In the genomic region with DNA sequence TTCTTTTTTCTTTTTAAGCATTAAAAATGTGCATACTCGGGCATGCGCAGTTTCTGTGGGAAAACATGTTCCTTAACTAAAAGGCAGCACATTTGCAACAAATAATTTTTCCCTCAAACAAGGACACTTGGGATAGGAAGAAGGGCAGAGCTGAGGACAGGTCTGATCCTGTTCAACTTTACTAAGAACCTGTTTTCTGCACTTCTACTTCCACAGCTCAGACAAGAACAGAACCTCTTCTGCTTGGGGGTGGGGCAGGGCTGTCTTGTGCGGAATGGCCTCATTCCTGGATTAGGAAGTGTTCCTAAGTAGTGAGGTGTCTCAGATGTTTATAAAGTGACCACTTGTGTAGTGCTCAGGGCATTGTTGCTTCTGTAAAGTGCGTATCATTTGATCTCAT, we compare ENCODE assay signal across 22 cellular contexts. TPM values are rescaled to one million over a fixed set of nuclear protein-coding genes. Genes with fewer than 3 reads are reported as not detected.
A peak's percentile ranks its signal among the peaks of the same experiment; 100 is the strongest.
DNase-seq lines count a peak whose midpoint lies in the region; ATAC-seq, FAIRE-seq and TF ChIP-seq lines count a peak whose summit lies in the region.
"Had no signal": no experiment of that assay in that cellular context is flagged by ENCODE, and none has a peak within 500 bp of the region (broad histone marks: within the 10 kb centered on the region; RNA-seq: fewer than 3 reads in every experiment).

No MANE protein-coding gene starts in this region.

- POLR2A ChIA-PET in HepG2 (lab: Yijun Ruan, JAX) = interaction anchor here (2.5 kb wide), 1 partner anchor 18 kb away, joined by 13 read pairs; a partner anchor contains a TSS

- CTCF ChIA-PET in HepG2 (lab: Yijun Ruan, JAX; ENCODE audit: low intra/inter-chr PET ratio, low total read pairs) = no interaction called here

- no peak for DNase-seq in activated T-cell treated with anti-CD3 and anti-CD28 coated beads, Interleukin-2, amount 50 U/mL, for 24 hours
- DNase-seq in activated T-cell treated with anti-CD3 and anti-CD28 coated beads for 4 hours (no peak), amniotic epithelial cell (ENCODE audit: low read depth) (peak; percentile 27), sigmoid colon (peak; percentile 15), HepG2 (ENCODE audit: low spot score) (no peak), NCI-H748 (lab: John Stamatoyannopoulos, UW; ENCODE audit: unreplicated experiment) (no peak)
- DNase-seq: activated CD4-positive, alpha-beta T cell treated with anti-CD3 and anti-CD28 coated beads, Interleukin-2, amount 50 U/mL, for 4 hours; activated naive CD4-positive, alpha-beta T cell treated with anti-CD3 and anti-CD28 coated beads, Interleukin-2, amount 10 ng/mL, durations not matched to agents 7 days and 5 days; activated T-cell treated with anti-CD3 and anti-CD28 coated beads, Interleukin-2, amount 50 U/mL, for 72 hours; Calu3; effector CD4-positive, alpha-beta T cell; hypothalamus; MV-4-11; NCI-H187; NCI-H2227 treated with DMSO at 0.1 percent for 48 hours; NCI-H774; posterior cingulate gyrus; right lobe of liver; WERI-Rb-1 had no signal

- no peak overlapping the region for H3K9ac ChIP-seq in HepG2 (ENCODE audit: insufficient read depth, low read depth, low read length)
- H3K9ac ChIP-seq: BLaER1 treated with 17β-estradiol and CSF1 and Interleukin-3, amounts not matched to agents 10 nM and 100 nM had no signal

- peaks cover 8 to 50% (median 20%) of the 10 kb centered on the region in 4 donors for H3K36me3 ChIP-seq in sigmoid colon
- H3K36me3 ChIP-seq in HepG2 (replicated peaks in 1 of 2; ENCODE audit: control insufficient read depth in 1 of 2, insufficient read depth in 2 of 2, low read length in 2 of 2) = peaks cover 31 to 72% of the 10 kb centered on the region in 2 experiments

- no peak overlapping the region for H2AFZ ChIP-seq in HepG2 (ENCODE audit: low read length)

- H3K9me3 ChIP-seq in sigmoid colon (no peaks in the 10 kb centered on the region), HepG2 (ENCODE audit: low read length) (no peaks in the 10 kb centered on the region)
- H3K9me3 ChIP-seq: BLaER1 treated with 17β-estradiol and CSF1 and Interleukin-3, amounts not matched to agents 10 nM and 100 nM; gastroesophageal sphincter; right lobe of liver had no signal

- no peak for TF ChIP-seq RAD21 in HepG2 (CRISPR knock-in tag; IDR thresholded peaks at IDR 0.05)

- H3K27me3 Mint-ChIP-seq in activated T-cell treated with anti-CD3 and anti-CD28 coated beads, Interleukin-2, amount 50 U/mL, for 24 hours = no peaks in the 10 kb centered on the region
- H3K27me3 Mint-ChIP-seq: activated naive CD4-positive, alpha-beta T cell treated with anti-CD3 and anti-CD28 coated beads, Interleukin-2, amount 10 ng/mL, durations not matched to agents 7 days and 5 days had no signal

- H3K4me1 ChIP-seq in sigmoid colon = peaks cover 0 to 21% (median 16%) of the 10 kb centered on the region in 4 donors
- peaks cover 23% of the 10 kb centered on the region for H3K4me1 ChIP-seq in HepG2 (ENCODE audit: insufficient read depth, low read length)

- no peak overlapping the region for H3K4me3 Mint-ChIP-seq in activated T-cell treated with anti-CD3 and anti-CD28 coated beads, Interleukin-2, amount 50 U/mL, for 24 hours
- H3K4me3 Mint-ChIP-seq: activated naive CD4-positive, alpha-beta T cell treated with anti-CD3 and anti-CD28 coated beads, Interleukin-2, amount 10 ng/mL, durations not matched to agents 7 days and 5 days; activated T-cell treated with anti-CD3 and anti-CD28 coated beads, Interleukin-2, amount 50 U/mL, for 72 hours; neural crest cell had no signal

- H4K20me1 ChIP-seq in HepG2 (ENCODE audit: insufficient read depth, low read length) = peaks cover 56% of the 10 kb centered on the region

- peaks cover 87% of the 10 kb centered on the region for H3K36me3 Mint-ChIP-seq in activated T-cell treated with anti-CD3 and anti-CD28 coated beads, Interleukin-2, amount 50 U/mL, for 24 hours (ENCODE audit: low read depth)

- no peak overlapping the region for H3K4me3 ChIP-seq in sigmoid colon
- H3K4me3 ChIP-seq in HepG2 (replicated peaks in 1 of 3; ENCODE audit: insufficient read depth in 1 of 3, low read depth in 2 of 3, low read length in 3 of 3) = no peak overlapping the region
- H3K4me3 ChIP-seq: BLaER1 treated with 17β-estradiol and CSF1 and Interleukin-3, amounts not matched to agents 10 nM and 100 nM; gastroesophageal sphincter; right lobe of liver had no signal

- TF ChIP-seq POLR2A in sigmoid colon (IDR thresholded peaks at IDR 0.05) (no peak), HepG2 (IDR thresholded peaks at IDR 0.05; ENCODE audit: insufficient read depth in 1 of 2, low read depth in 2 of 2, low read length in 2 of 2) (no peak)

- BruUV-seq in HepG2 (replicated peaks; lab: Mats Ljungman, UMichigan) = no TSS peak

- peaks cover 45% of the 10 kb centered on the region for H3K4me1 Mint-ChIP-seq in activated T-cell treated with anti-CD3 and anti-CD28 coated beads, Interleukin-2, amount 50 U/mL, for 24 hours (ENCODE audit: low read depth)

- WGBS in sigmoid colon, 2 donors = 91 to 96% methylated on average over 4 of the region's 4 CpGs
- WGBS in HepG2 (ENCODE audit: low lambda C conversion rate) = 99% methylated on average over 4 of the region's 4 CpGs

- no peak overlapping the region for H3K27ac ChIP-seq in sigmoid colon
- H3K27ac ChIP-seq in HepG2 (ENCODE audit: extremely low read length, insufficient read depth, low read length) = no peak overlapping the region
- H3K27ac ChIP-seq: BLaER1 treated with 17β-estradiol and CSF1 and Interleukin-3, amounts not matched to agents 10 nM and 100 nM; gastroesophageal sphincter; WERI-Rb-1 had no signal

- no peak for ATAC-seq in HepG2
- ATAC-seq: activated T-cell treated with anti-CD3 and anti-CD28 coated beads, Interleukin-2, amount 50 U/mL, for 72 hours; gastroesophageal sphincter had no signal

- H3K9me3 Mint-ChIP-seq in activated T-cell treated with anti-CD3 and anti-CD28 coated beads, Interleukin-2, amount 50 U/mL, for 24 hours = no peaks in the 10 kb centered on the region
- H3K9me3 Mint-ChIP-seq: activated naive CD4-positive, alpha-beta T cell treated with anti-CD3 and anti-CD28 coated beads, Interleukin-2, amount 10 ng/mL, durations not matched to agents 7 days and 5 days; activated T-cell treated with anti-CD3 and anti-CD28 coated beads, Interleukin-2, amount 50 U/mL, for 72 hours; neural crest cell had no signal

- TF ChIP-seq CTCF in sigmoid colon (IDR thresholded peaks at IDR 0.05) (no peak), HepG2 (CRISPR knock-in tag; IDR thresholded peaks at IDR 0.05) (no peak)

- peak overlapping the region; percentile 54 for H3K27ac Mint-ChIP-seq in activated T-cell treated with anti-CD3 and anti-CD28 coated beads, Interleukin-2, amount 50 U/mL, for 24 hours
- H3K27ac Mint-ChIP-seq: activated naive CD4-positive, alpha-beta T cell treated with anti-CD3 and anti-CD28 coated beads, Interleukin-2, amount 10 ng/mL, durations not matched to agents 7 days and 5 days; activated T-cell treated with anti-CD3 and anti-CD28 coated beads, Interleukin-2, amount 50 U/mL, for 72 hours had no signal

- in situ Hi-C loops in HepG2 (cut with HindIII; ENCODE audit: extremely low pct_ligation_motif_present, low pct_unique_long_range_greater_than_20kb) = no loop called here

- H3K27me3 ChIP-seq in sigmoid colon (no peaks in the 10 kb centered on the region), HepG2 (ENCODE audit: control insufficient read depth in 1 of 2, insufficient read depth in 2 of 2, low read length in 2 of 2) (no peaks in the 10 kb centered on the region)
- H3K27me3 ChIP-seq: BLaER1 treated with 17β-estradiol and CSF1 and Interleukin-3, amounts not matched to agents 10 nM and 100 nM; gastroesophageal sphincter; right lobe of liver had no signal

- intact Hi-C loops in sigmoid colon (cut with DNase I) (no loop called here), HepG2 (cut with micrococcal nuclease; ENCODE audit: unreplicated experiment) (no loop called here)

- peaks cover 75% of the 10 kb centered on the region for H3K79me2 ChIP-seq in HepG2 (ENCODE audit: insufficient read depth, low read length)

- no peak overlapping the region for H3K4me2 ChIP-seq in HepG2 (ENCODE audit: low read depth, low read length)
- H3K4me2 ChIP-seq: BLaER1 treated with 17β-estradiol and CSF1 and Interleukin-3, amounts not matched to agents 10 nM and 100 nM had no signal

- no peak for TF ChIP-seq EP300 in sigmoid colon (IDR thresholded peaks at IDR 0.05)
- TF ChIP-seq EP300 in HepG2 (IDR thresholded peaks at IDR 0.05; ENCODE audit: low read depth in 2 of 2, low read length in 2 of 2) = no peak
- no peak for TF ChIP-seq EP300 in HepG2 (CRISPR knock-in tag; IDR thresholded peaks at IDR 0.05; ENCODE audit: borderline replicate concordance)

- FAIRE-seq in HepG2 (lab: Jason Lieb, UNC) = no peak

RNA-seq across cellular contexts. Expression of a gene that starts 18.3 kb away (rescaled TPM):
- total RNA-seq in sigmoid colon (10 to 100 TPM; 48.9 to 75.9 (median 60.4) TPM), HepG2 (2016; rRNA removed; fragmentation: Illumina TruSeq; extraction: Trizol) (28.4 and 43.4 TPM in 2 replicates)
- polyA plus RNA-seq in sigmoid colon (10 to 100 TPM; 25.7 to 64.1 (median 30.6) TPM), HepG2 (2011; rRNA removed) (21.0 and 27.2 TPM in 2 replicates)
- 14.7 and 17.5 TPM in 2 replicates for total RNA-seq in HepG2 (2016; cell fraction: cytosol; rRNA removed; fragmentation: Illumina TruSeq; extraction: Trizol; ENCODE audit: low read depth)
- total RNA-seq in HepG2 (2016; cell fraction: insoluble cytoplasmic fraction; rRNA removed; fragmentation: Illumina TruSeq; extraction: Trizol) = 31.2 and 39.6 TPM in 2 replicates
- 15.8 and 15.9 TPM in 2 replicates for total RNA-seq in HepG2 (2016; cell fraction: membrane; rRNA removed; fragmentation: Illumina TruSeq; extraction: Trizol)
- 52.0 and 55.7 TPM in 2 replicates for total RNA-seq in HepG2 (2016; cell fraction: nucleus; rRNA removed; fragmentation: Illumina TruSeq; extraction: Trizol)
- polyA plus RNA-seq in HepG2 (2011; cell fraction: cytosol; rRNA removed) = 25.0 and 48.1 TPM in 2 replicates
- polyA plus RNA-seq in HepG2 (2011; cell fraction: nucleus; rRNA removed) = 153 and 157 TPM in 2 replicates
- polyA plus RNA-seq in HepG2 (2012) = 55.4 and 72.9 TPM in 2 replicates
- 3.6 and 3.8 TPM in 2 replicates for polyA plus RNA-seq in HepG2 (2016; cell fraction: cytosol; fragmentation: Illumina TruSeq; extraction: Trizol; ENCODE audit: low read depth)
- 67.5 and 86.2 TPM in 2 replicates for polyA plus RNA-seq in HepG2 (2016; cell fraction: insoluble cytoplasmic fraction; fragmentation: Illumina TruSeq; extraction: Trizol; ENCODE audit: low read depth)
- polyA plus RNA-seq in HepG2 (2016; cell fraction: membrane; fragmentation: Illumina TruSeq; extraction: Trizol; ENCODE audit: low read depth) = 6.0 and 7.3 TPM in 2 replicates
- 107 and 108 TPM in 2 replicates for polyA plus RNA-seq in HepG2 (2016; cell fraction: nucleus; fragmentation: Illumina TruSeq; extraction: Trizol; ENCODE audit: insufficient read depth, low read depth)
- polyA minus RNA-seq in HepG2 (2011; rRNA and poly(A)+ RNA removed; ENCODE audit: low replicate concordance) = 19.3 and 26.4 TPM in 2 replicates
- 31.4 and 31.7 TPM in 2 replicates for polyA minus RNA-seq in HepG2 (2011; cell fraction: cytosol; rRNA and poly(A)+ RNA removed)
- polyA minus RNA-seq in HepG2 (2011; cell fraction: nucleus; rRNA and poly(A)+ RNA removed) = 66.7 and 69.6 TPM in 2 replicates

RNA-seq across cellular contexts. Expression of a gene that starts 18.6 kb away (rescaled TPM):
- total RNA-seq in sigmoid colon = 10 to 100 TPM; 22.8 to 80.0 (median 38.1) TPM
- polyA plus RNA-seq in sigmoid colon = 10 to 100 TPM; 22.2 to 58.8 (median 24.3) TPM
- 22.9 and 31.5 TPM in 2 replicates for total RNA-seq in HepG2 (2016; rRNA removed; fragmentation: Illumina TruSeq; extraction: Trizol)
- 28.6 and 30.0 TPM in 2 replicates for total RNA-seq in HepG2 (2016; cell fraction: cytosol; rRNA removed; fragmentation: Illumina TruSeq; extraction: Trizol; ENCODE audit: low read depth)
- 16.7 and 28.5 TPM in 2 replicates for total RNA-seq in HepG2 (2016; cell fraction: insoluble cytoplasmic fraction; rRNA removed; fragmentation: Illumina TruSeq; extraction: Trizol)
- 18.7 and 21.5 TPM in 2 replicates for total RNA-seq in HepG2 (2016; cell fraction: membrane; rRNA removed; fragmentation: Illumina TruSeq; extraction: Trizol)
- total RNA-seq in HepG2 (2016; cell fraction: nucleus; rRNA removed; fragmentation: Illumina TruSeq; extraction: Trizol) = 38.9 and 43.4 TPM in 2 replicates
- 11.2 and 16.8 TPM in 2 replicates for polyA plus RNA-seq in HepG2 (2011; rRNA removed)
- polyA plus RNA-seq in HepG2 (2011; cell fraction: cytosol; rRNA removed) = 4.4 and 7.8 TPM in 2 replicates
- 123 and 130 TPM in 2 replicates for polyA plus RNA-seq in HepG2 (2011; cell fraction: nucleus; rRNA removed)
- polyA plus RNA-seq in HepG2 (2012) = 34.2 and 41.5 TPM in 2 replicates
- 7.4 and 9.0 TPM in 2 replicates for polyA plus RNA-seq in HepG2 (2016; cell fraction: cytosol; fragmentation: Illumina TruSeq; extraction: Trizol; ENCODE audit: low read depth)
- polyA plus RNA-seq in HepG2 (2016; cell fraction: insoluble cytoplasmic fraction; fragmentation: Illumina TruSeq; extraction: Trizol; ENCODE audit: low read depth) = 37.3 and 38.4 TPM in 2 replicates
- 8.7 and 10.4 TPM in 2 replicates for polyA plus RNA-seq in HepG2 (2016; cell fraction: membrane; fragmentation: Illumina TruSeq; extraction: Trizol; ENCODE audit: low read depth)
- 110 and 111 TPM in 2 replicates for polyA plus RNA-seq in HepG2 (2016; cell fraction: nucleus; fragmentation: Illumina TruSeq; extraction: Trizol; ENCODE audit: insufficient read depth, low read depth)
- polyA minus RNA-seq in HepG2 (2011; rRNA and poly(A)+ RNA removed; ENCODE audit: low replicate concordance) = 14.4 and 17.7 TPM in 2 replicates
- polyA minus RNA-seq in HepG2 (2011; cell fraction: cytosol; rRNA and poly(A)+ RNA removed) = 7.1 and 9.7 TPM in 2 replicates
- 82.5 and 91.5 TPM in 2 replicates for polyA minus RNA-seq in HepG2 (2011; cell fraction: nucleus; rRNA and poly(A)+ RNA removed)

RNA-seq across cellular contexts. Expression of a gene that starts 39.1 kb away (rescaled TPM):
- total RNA-seq in sigmoid colon (10 to 100 TPM; 39.6 to 87.8 (median 61.7) TPM), HepG2 (2016; rRNA removed; fragmentation: Illumina TruSeq; extraction: Trizol) (35.4 and 37.9 TPM in 2 replicates)
- polyA plus RNA-seq in sigmoid colon (100 to 1,000 TPM; 110 to 160 (median 120) TPM), HepG2 (2011; rRNA removed) (28.8 and 40.0 TPM in 2 replicates)
- 20.7 and 21.7 TPM in 2 replicates for total RNA-seq in HepG2 (2016; cell fraction: cytosol; rRNA removed; fragmentation: Illumina TruSeq; extraction: Trizol; ENCODE audit: low read depth)
- 38.9 and 39.8 TPM in 2 replicates for total RNA-seq in HepG2 (2016; cell fraction: insoluble cytoplasmic fraction; rRNA removed; fragmentation: Illumina TruSeq; extraction: Trizol)
- 22.9 and 26.0 TPM in 2 replicates for total RNA-seq in HepG2 (2016; cell fraction: membrane; rRNA removed; fragmentation: Illumina TruSeq; extraction: Trizol)
- 18.4 and 19.8 TPM in 2 replicates for total RNA-seq in HepG2 (2016; cell fraction: nucleus; rRNA removed; fragmentation: Illumina TruSeq; extraction: Trizol)
- polyA plus RNA-seq in HepG2 (2011; cell fraction: cytosol; rRNA removed) = 16.8 and 30.9 TPM in 2 replicates
- 13.2 and 15.1 TPM in 2 replicates for polyA plus RNA-seq in HepG2 (2011; cell fraction: nucleus; rRNA removed)
- polyA plus RNA-seq in HepG2 (2012) = 13.1 and 19.3 TPM in 2 replicates
- 20.6 and 24.5 TPM in 2 replicates for polyA plus RNA-seq in HepG2 (2016; cell fraction: cytosol; fragmentation: Illumina TruSeq; extraction: Trizol; ENCODE audit: low read depth)
- 37.7 and 43.8 TPM in 2 replicates for polyA plus RNA-seq in HepG2 (2016; cell fraction: insoluble cytoplasmic fraction; fragmentation: Illumina TruSeq; extraction: Trizol; ENCODE audit: low read depth)
- polyA plus RNA-seq in HepG2 (2016; cell fraction: membrane; fragmentation: Illumina TruSeq; extraction: Trizol; ENCODE audit: low read depth) = 19.5 and 22.0 TPM in 2 replicates
- polyA plus RNA-seq in HepG2 (2016; cell fraction: nucleus; fragmentation: Illumina TruSeq; extraction: Trizol; ENCODE audit: insufficient read depth, low read depth) = 32.1 and 41.0 TPM in 2 replicates
- polyA minus RNA-seq in HepG2 (2011; rRNA and poly(A)+ RNA removed; ENCODE audit: low replicate concordance) = 14.6 and 22.6 TPM in 2 replicates
- 6.3 and 9.1 TPM in 2 replicates for polyA minus RNA-seq in HepG2 (2011; cell fraction: cytosol; rRNA and poly(A)+ RNA removed)
- polyA minus RNA-seq in HepG2 (2011; cell fraction: nucleus; rRNA and poly(A)+ RNA removed) = 6.0 and 7.5 TPM in 2 replicates

RNA-seq across cellular contexts. Expression of a gene that starts 39.7 kb away (rescaled TPM):
- total RNA-seq in sigmoid colon = 10 to 100 TPM; 19.9 to 37.1 (median 23.3) TPM
- 1 to 10 TPM; 4.2 to 8.4 (median 6.3) TPM for polyA plus RNA-seq in sigmoid colon
- 2.8 TPM in 2 replicates for total RNA-seq in HepG2 (2016; rRNA removed; fragmentation: Illumina TruSeq; extraction: Trizol)
- total RNA-seq in HepG2 (2016; cell fraction: cytosol; rRNA removed; fragmentation: Illumina TruSeq; extraction: Trizol; ENCODE audit: low read depth) = 2.6 and 3.3 TPM in 2 replicates
- total RNA-seq in HepG2 (2016; cell fraction: insoluble cytoplasmic fraction; rRNA removed; fragmentation: Illumina TruSeq; extraction: Trizol) = 1.6 and 2.1 TPM in 2 replicates
- 3.9 and 5.5 TPM in 2 replicates for total RNA-seq in HepG2 (2016; cell fraction: membrane; rRNA removed; fragmentation: Illumina TruSeq; extraction: Trizol)
- 0.81 and 0.94 TPM in 2 replicates for total RNA-seq in HepG2 (2016; cell fraction: nucleus; rRNA removed; fragmentation: Illumina TruSeq; extraction: Trizol)
- 3.9 and 4.6 TPM in 2 replicates for polyA plus RNA-seq in HepG2 (2011; rRNA removed)
- 4.2 and 6.2 TPM in 2 replicates for polyA plus RNA-seq in HepG2 (2011; cell fraction: cytosol; rRNA removed)
- polyA plus RNA-seq in HepG2 (2011; cell fraction: nucleus; rRNA removed) = 6.3 and 7.3 TPM in 2 replicates
- 1.9 and 3.0 TPM in 2 replicates for polyA plus RNA-seq in HepG2 (2012)
- polyA plus RNA-seq in HepG2 (2016; cell fraction: cytosol; fragmentation: Illumina TruSeq; extraction: Trizol; ENCODE audit: low read depth) = 3.6 and 4.2 TPM in 2 replicates
- 2.5 and 3.3 TPM in 2 replicates for polyA plus RNA-seq in HepG2 (2016; cell fraction: insoluble cytoplasmic fraction; fragmentation: Illumina TruSeq; extraction: Trizol; ENCODE audit: low read depth)
- polyA plus RNA-seq in HepG2 (2016; cell fraction: membrane; fragmentation: Illumina TruSeq; extraction: Trizol; ENCODE audit: low read depth) = 3.3 and 3.5 TPM in 2 replicates
- polyA plus RNA-seq in HepG2 (2016; cell fraction: nucleus; fragmentation: Illumina TruSeq; extraction: Trizol; ENCODE audit: insufficient read depth, low read depth) = 3.3 and 3.4 TPM in 2 replicates
- 0.21 and 1.8 TPM in 2 replicates for polyA minus RNA-seq in HepG2 (2011; rRNA and poly(A)+ RNA removed; ENCODE audit: low replicate concordance)
- 1.1 and 3.1 TPM in 2 replicates for polyA minus RNA-seq in HepG2 (2011; cell fraction: cytosol; rRNA and poly(A)+ RNA removed)
- polyA minus RNA-seq in HepG2 (2011; cell fraction: nucleus; rRNA and poly(A)+ RNA removed) = 0.52 and 1.1 TPM in 2 replicates

RNA-seq across cellular contexts. Expression of a gene that starts 48.9 kb away (rescaled TPM):
- total RNA-seq in sigmoid colon = 1,000 to 10,000 TPM in 2 of 4 donors, 100 to 1,000 TPM in 2; 593 to 1,408 (median 902) TPM
- polyA plus RNA-seq in sigmoid colon = 1,000 to 10,000 TPM; 1,490 to 2,228 (median 1,816) TPM
- 706 and 763 TPM in 2 replicates for total RNA-seq in HepG2 (2016; rRNA removed; fragmentation: Illumina TruSeq; extraction: Trizol)
- 1,266 and 1,322 TPM in 2 replicates for total RNA-seq in HepG2 (2016; cell fraction: cytosol; rRNA removed; fragmentation: Illumina TruSeq; extraction: Trizol; ENCODE audit: low read depth)
- 739 and 797 TPM in 2 replicates for total RNA-seq in HepG2 (2016; cell fraction: insoluble cytoplasmic fraction; rRNA removed; fragmentation: Illumina TruSeq; extraction: Trizol)
- total RNA-seq in HepG2 (2016; cell fraction: membrane; rRNA removed; fragmentation: Illumina TruSeq; extraction: Trizol) = 1,622 and 1,758 TPM in 2 replicates
- 259 and 275 TPM in 2 replicates for total RNA-seq in HepG2 (2016; cell fraction: nucleus; rRNA removed; fragmentation: Illumina TruSeq; extraction: Trizol)
- 740 and 962 TPM in 2 replicates for polyA plus RNA-seq in HepG2 (2011; rRNA removed)
- polyA plus RNA-seq in HepG2 (2011; cell fraction: cytosol; rRNA removed) = 548 and 718 TPM in 2 replicates
- polyA plus RNA-seq in HepG2 (2011; cell fraction: nucleus; rRNA removed) = 184 and 190 TPM in 2 replicates
- polyA plus RNA-seq in HepG2 (2012) = 1,022 and 1,044 TPM in 2 replicates
- 1,678 and 1,761 TPM in 2 replicates for polyA plus RNA-seq in HepG2 (2016; cell fraction: cytosol; fragmentation: Illumina TruSeq; extraction: Trizol; ENCODE audit: low read depth)
- polyA plus RNA-seq in HepG2 (2016; cell fraction: insoluble cytoplasmic fraction; fragmentation: Illumina TruSeq; extraction: Trizol; ENCODE audit: low read depth) = 756 and 780 TPM in 2 replicates
- 1,750 and 1,946 TPM in 2 replicates for polyA plus RNA-seq in HepG2 (2016; cell fraction: membrane; fragmentation: Illumina TruSeq; extraction: Trizol; ENCODE audit: low read depth)
- polyA plus RNA-seq in HepG2 (2016; cell fraction: nucleus; fragmentation: Illumina TruSeq; extraction: Trizol; ENCODE audit: insufficient read depth, low read depth) = 539 and 605 TPM in 2 replicates
- 163 and 316 TPM in 2 replicates for polyA minus RNA-seq in HepG2 (2011; rRNA and poly(A)+ RNA removed; ENCODE audit: low replicate concordance)
- polyA minus RNA-seq in HepG2 (2011; cell fraction: cytosol; rRNA and poly(A)+ RNA removed) = 334 and 359 TPM in 2 replicates
- 64.5 and 86.4 TPM in 2 replicates for polyA minus RNA-seq in HepG2 (2011; cell fraction: nucleus; rRNA and poly(A)+ RNA removed)

Comparison
In these comparisons a context has a peak if more than half of its experiments do, and no peak if none do; other contexts are left out.
1. DNase-seq: peak in amniotic epithelial cell (single experiment) and sigmoid colon (single experiment); none in activated T-cell treated with anti-CD3 and anti-CD28 coated beads, Interleukin-2, amount 50 U/mL, for 24 hours (single experiment), activated T-cell treated with anti-CD3 and anti-CD28 coated beads for 4 hours (single experiment), HepG2 (single experiment) and NCI-H748 (single experiment).